In genomic region chr9:13037808-13038207, GRCh38 we compare ENCODE assay signal across 6 cellular contexts.
A peak's percentile ranks its signal among the peaks of the same experiment; 100 is the strongest.
DNase-seq lines count a peak whose midpoint lies in the region; ATAC-seq and TF ChIP-seq lines count a peak whose summit lies in the region.
"Not testable (repeated sequence)": the region's sequence is repeated elsewhere in the genome, so short reads cannot be mapped to it uniquely, and the experiment has no call there.

No MANE protein-coding gene starts in this region.

- H3K9me3 Mint-ChIP-seq in WTC11; chondrocyte (ENCODE audit: low read depth); neural crest cell; progenitor cell of endocrine pancreas (ENCODE audit: low read depth): not testable (repeated sequence)

- peak overlapping the region; percentile 25; the same call in 1 of the 2 replicates for H3K4me3 ChIP-seq in HUES6 (ENCODE audit: low read depth, low read length)

- DNase-seq in WTC11 (ENCODE audit: low spot score); chondrocyte (ENCODE audit: low spot score); neural crest cell (ENCODE audit: low read depth, low spot score); progenitor cell of endocrine pancreas (ENCODE audit: low spot score, unreplicated experiment): not testable (repeated sequence)

- CTCF ChIA-PET in WTC11 (lab: Charles Lee), result interaction anchor here (0.7 kb wide), 1 partner anchor 46 kb away, joined by 5 read pairs; no protein-coding TSS in a partner anchor

- not testable (repeated sequence) for H3K9me3 ChIP-seq in ES-I3 (ENCODE audit: control insufficient read depth, insufficient read depth, low read length); HUES6 (ENCODE audit: control insufficient read depth, insufficient read depth, low read depth, low read length)

- not testable (repeated sequence) for H3K36me3 ChIP-seq in ES-I3 (ENCODE audit: insufficient read depth, low read length); HUES6 (ENCODE audit: control insufficient read depth, insufficient read depth, low read length)

- not testable (repeated sequence) for TF ChIP-seq CTCF in WTC11 (IDR thresholded peaks at IDR 0.05); chondrocyte (IDR thresholded peaks at IDR 0.05); neural crest cell (conservative IDR thresholded peaks at IDR 0.05); progenitor cell of endocrine pancreas (IDR thresholded peaks at IDR 0.05; ENCODE audit: unreplicated experiment)

- not testable (repeated sequence) for ATAC-seq in WTC11

- POLR2A ChIA-PET in WTC11 (lab: Charles Lee), result not testable (repeated sequence)

- H3K36me3 Mint-ChIP-seq in WTC11, result peaks cover 20% of the 10 kb centered on the region
- H3K36me3 Mint-ChIP-seq in chondrocyte (ENCODE audit: low read depth); neural crest cell (ENCODE audit: low read depth); progenitor cell of endocrine pancreas (ENCODE audit: insufficient read depth): not testable (repeated sequence)

- not testable (repeated sequence) for H3K27ac ChIP-seq in HUES6 (ENCODE audit: low read depth, low read length)

- H3K27ac Mint-ChIP-seq in WTC11 (0 out of 2 replicates have a peak overlapping the region, but pooled peaks have one; percentile 41), neural crest cell (ENCODE audit: unreplicated experiment) (peak overlapping the region; percentile 57), progenitor cell of endocrine pancreas (peak overlapping the region; percentile 16)
- H3K27ac Mint-ChIP-seq in chondrocyte (ENCODE audit: unreplicated experiment), result not testable (repeated sequence)

- H3K27me3 ChIP-seq in HUES6 (ENCODE audit: control insufficient read depth, insufficient read depth, low read length), result not testable (repeated sequence)

- H3K9ac ChIP-seq in ES-I3 (ENCODE audit: low read depth, low read length), result peak overlapping the region; percentile 36
- not testable (repeated sequence) for H3K9ac ChIP-seq in HUES6 (ENCODE audit: low read length)

- peak overlapping the region; percentile 53 for H3K4me3 Mint-ChIP-seq in WTC11
- peak overlapping the region; percentile 55 for H3K4me3 Mint-ChIP-seq in chondrocyte (ENCODE audit: unreplicated experiment)
- peak overlapping the region; percentile 7 for H3K4me3 Mint-ChIP-seq in neural crest cell
- peak overlapping the region; percentile 44 for H3K4me3 Mint-ChIP-seq in progenitor cell of endocrine pancreas (ENCODE audit: low read depth)

- H3K4me1 ChIP-seq in ES-I3 (ENCODE audit: insufficient read depth, low read length); HUES6 (ENCODE audit: control insufficient read depth, insufficient read depth, low read length): not testable (repeated sequence)

- H3K27me3 Mint-ChIP-seq in WTC11 (ENCODE audit: low read depth); chondrocyte (ENCODE audit: low read depth); neural crest cell (ENCODE audit: low read depth); progenitor cell of endocrine pancreas: not testable (repeated sequence)

- peaks cover 22% of the 10 kb centered on the region for H3K4me1 Mint-ChIP-seq in WTC11
- peaks cover 29% of the 10 kb centered on the region for H3K4me1 Mint-ChIP-seq in chondrocyte (ENCODE audit: low read depth)
- H3K4me1 Mint-ChIP-seq in neural crest cell, result not testable (repeated sequence)
- H3K4me1 Mint-ChIP-seq in progenitor cell of endocrine pancreas (ENCODE audit: low read depth), result peaks cover 13% of the 10 kb centered on the region
